In genomic region chr6:19268718-19269117, GRCh38 we compare ENCODE assay signal across 26 cellular contexts.
"Had no signal": no experiment of that assay in that cellular context is flagged by ENCODE, and none has a peak within 500 bp of the region (broad histone marks: within the 10 kb centered on the region; RNA-seq: fewer than 3 reads in every experiment).

No MANE protein-coding gene starts in this region.

- H3K36me3 ChIP-seq: ascending aorta, brain microvascular endothelial cell, esophagus squamous epithelium, pancreas, right atrium auricular region, tibial nerve, WERI-Rb-1 had no signal

- H3K4me3 Mint-ChIP-seq: activated CD4-positive, alpha-beta memory T cell treated with anti-CD3 and anti-CD28 coated beads for 36 hours; activated naive CD4-positive, alpha-beta T cell treated with anti-CD3 and anti-CD28 coated beads for 36 hours; activated naive CD8-positive, alpha-beta T cell treated with anti-CD3 and anti-CD28 coated beads for 36 hours; activated T-helper 1 cell treated with anti-CD3 and anti-CD28 coated beads, Interleukin-12 subunit alpha, Interleukin-12 subunit beta, Interleukin-2, Interleukin-4 antibody, amounts not matched to agents 30 ng/mL and 10 ng/mL and 1 ng/mL, durations not matched to agents 14 hours and 24 hours and 36 hours; T-helper 17 cell had no signal

- H3K4me3 ChIP-seq: ascending aorta, esophagus squamous epithelium, pancreas, right atrium auricular region, smooth muscle cell, tibial nerve had no signal

- H3K27me3 Mint-ChIP-seq: activated CD4-positive, alpha-beta memory T cell treated with anti-CD3 and anti-CD28 coated beads for 36 hours; activated naive CD8-positive, alpha-beta T cell treated with anti-CD3 and anti-CD28 coated beads for 36 hours; naive B cell; T-helper 17 cell had no signal

- H3K27ac Mint-ChIP-seq: activated CD4-positive, alpha-beta memory T cell treated with anti-CD3 and anti-CD28 coated beads for 36 hours; activated naive CD4-positive, alpha-beta T cell treated with anti-CD3 and anti-CD28 coated beads for 36 hours; activated naive CD8-positive, alpha-beta T cell treated with anti-CD3 and anti-CD28 coated beads for 36 hours; activated T-helper 1 cell treated with anti-CD3 and anti-CD28 coated beads, Interleukin-12 subunit alpha, Interleukin-12 subunit beta, Interleukin-2, Interleukin-4 antibody, amounts not matched to agents 30 ng/mL and 10 ng/mL and 1 ng/mL, durations not matched to agents 14 hours and 24 hours and 36 hours; naive B cell; T-helper 17 cell had no signal

- H3K27ac ChIP-seq: ascending aorta, brain microvascular endothelial cell, epithelial cell of prostate, esophagus squamous epithelium, right atrium auricular region, tibial nerve, WERI-Rb-1 had no signal

- DNase-seq: activated CD4-positive, alpha-beta memory T cell treated with anti-CD3 and anti-CD28 coated beads for 36 hours; activated CD4-positive, alpha-beta T cell treated with anti-CD3 and anti-CD28 coated beads for 48 hours; activated CD8-positive, alpha-beta memory T cell treated with anti-CD3 and anti-CD28 coated beads, Interleukin-2, amount 50 U/mL, for 4 hours; activated effector memory CD4-positive, alpha-beta T cell treated with anti-CD3 and anti-CD28 coated beads, Interleukin-2, amount 50 U/mL, for 16 hours; activated naive CD4-positive, alpha-beta T cell treated with anti-CD3 and anti-CD28 coated beads for 36 hours; activated naive CD8-positive, alpha-beta T cell treated with anti-CD3 and anti-CD28 coated beads for 36 hours; activated T-cell treated with anti-CD3 and anti-CD28 coated beads, Interleukin-2, amount 50 U/mL, for 1 hour; brain microvascular endothelial cell; caudate nucleus; esophagus squamous epithelium; foreskin melanocyte; left ventricle myocardium superior; naive B cell; stimulated activated CD4-positive, alpha-beta T cell treated with anti-CD3 and anti-CD28 coated beads, Interleukin-15, amount 100 ng/mL, for 24 hours; stimulated activated naive CD4-positive, alpha-beta T cell treated with Interleukin-2 at 50 U/mL for 16 hours; T-helper 17 cell; T1000; WERI-Rb-1 had no signal

- ATAC-seq: activated CD4-positive, CD25-positive, alpha-beta regulatory T cell treated with anti-CD3 and anti-CD28 coated beads, Interleukin-2, amount 50 U/mL, for 24 hours; left ventricle myocardium superior; T-helper 17 cell had no signal

- H3K36me3 Mint-ChIP-seq: activated CD4-positive, alpha-beta memory T cell treated with anti-CD3 and anti-CD28 coated beads for 36 hours; activated naive CD8-positive, alpha-beta T cell treated with anti-CD3 and anti-CD28 coated beads for 36 hours had no signal

- H3K27me3 ChIP-seq: ascending aorta, brain microvascular endothelial cell, esophagus squamous epithelium, pancreas, right atrium auricular region, tibial nerve had no signal

- H3K4me1 ChIP-seq: ascending aorta, pancreas, right atrium auricular region, tibial nerve had no signal

- H3K9me3 ChIP-seq: esophagus squamous epithelium, pancreas had no signal

- H3K4me1 Mint-ChIP-seq: activated naive CD8-positive, alpha-beta T cell treated with anti-CD3 and anti-CD28 coated beads for 36 hours; naive B cell; T-helper 17 cell had no signal
